In the genomic region with DNA sequence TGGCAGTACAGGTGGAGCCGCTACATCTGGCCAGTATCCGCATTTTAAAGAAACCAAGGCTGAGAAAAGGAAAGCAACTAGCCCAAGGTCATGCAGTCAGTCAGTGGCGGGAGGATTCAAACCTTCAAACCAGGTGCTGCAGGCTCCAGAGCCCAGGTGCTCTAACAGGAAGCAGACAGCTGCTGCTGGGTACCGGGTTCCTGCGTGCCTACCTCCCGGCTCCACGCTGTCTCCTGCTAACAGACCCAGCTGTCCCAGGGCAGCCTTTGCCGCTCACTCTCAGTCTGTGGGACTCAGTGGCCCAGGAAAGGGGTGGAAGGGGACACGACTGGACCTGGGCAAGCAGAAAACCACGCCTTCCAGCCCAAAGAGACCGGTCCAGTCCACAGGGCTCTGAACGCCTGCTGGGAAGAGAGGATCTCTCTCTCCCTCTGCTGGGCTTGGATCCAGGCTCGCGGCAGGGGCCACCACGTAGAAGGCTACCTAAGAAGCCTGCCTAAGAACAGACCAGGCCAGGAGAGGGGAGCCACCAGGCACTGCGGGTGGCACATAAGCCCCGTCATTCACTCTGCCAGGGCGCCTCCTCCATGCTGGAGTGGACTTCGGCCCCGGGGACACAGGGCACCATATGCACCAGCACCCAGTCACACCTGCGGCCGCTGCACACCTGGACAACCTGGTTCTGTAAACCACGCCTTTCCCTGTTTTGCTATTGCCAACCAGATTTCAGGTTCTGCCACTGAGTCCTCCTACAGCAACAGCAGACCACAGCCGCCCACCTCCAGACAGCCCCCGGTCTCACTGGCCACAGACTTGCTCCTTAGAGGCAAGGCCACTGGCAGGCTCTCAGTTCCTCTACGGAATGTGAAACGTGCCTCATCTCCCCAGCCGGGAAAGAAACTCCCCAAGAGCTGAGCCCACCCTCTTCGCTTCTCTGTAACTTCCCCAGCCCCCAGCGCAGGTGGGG, we compare ENCODE assay signal across 15 cellular contexts. TPM values are rescaled to one million over a fixed set of nuclear protein-coding genes. Genes with fewer than 3 reads are reported as not detected.
DNase-seq lines count a peak whose midpoint lies in the region; ATAC-seq, FAIRE-seq and TF ChIP-seq lines count a peak whose summit lies in the region.
"Had no signal": no experiment of that assay in that cellular context is flagged by ENCODE, and none has a peak within 500 bp of the region (broad histone marks: within the 10 kb centered on the region; RNA-seq: fewer than 3 reads in every experiment).

No MANE protein-coding gene starts in this region.

- no peak for TF ChIP-seq RAD21 in HepG2 (CRISPR knock-in tag; IDR thresholded peaks at IDR 0.05)

- H3K4me1 Mint-ChIP-seq in nephron progenitor cell = peaks cover 33% of the 10 kb centered on the region
- peaks cover 11% of the 10 kb centered on the region for H3K4me1 Mint-ChIP-seq in activated T-helper 17 cell treated with anti-CD3 and anti-CD28 coated beads, Interleukin-2, amount 50 U/mL, for 72 hours

- H3K27me3 ChIP-seq in HepG2 (ENCODE audit: control insufficient read depth in 1 of 2, insufficient read depth in 2 of 2, low read length in 2 of 2) (no peaks in the 10 kb centered on the region; a peak in 1 of 5 replicates), right lobe of liver (no peaks in the 10 kb centered on the region), endocrine pancreas (ENCODE audit: control insufficient read depth, insufficient read depth, low read length) (no peaks in the 10 kb centered on the region), vagina (no peaks in the 10 kb centered on the region)
- H3K27me3 ChIP-seq: brain microvascular endothelial cell had no signal

- ATAC-seq in HepG2 (no peak), right lobe of liver (no peak), esophagus mucosa (no peak)
- ATAC-seq in activated T-helper 17 cell treated with anti-CD3 and anti-CD28 coated beads, Interleukin-2, amount 50 U/mL, for 72 hours (replicated peaks) = no peak
- ATAC-seq: natural killer cell treated with Interleukin-12 subunit alpha and Interleukin-12 subunit beta and Interleukin-15 and Interleukin-18, amount 100 ng/mL, for 72 hours had no signal

- TF ChIP-seq POLR2A in HepG2 (IDR thresholded peaks at IDR 0.05; ENCODE audit: insufficient read depth in 1 of 2, low read depth in 2 of 2, low read length in 2 of 2) (no peak), right lobe of liver (IDR thresholded peaks at IDR 0.05) (no peak), vagina (IDR thresholded peaks at IDR 0.05) (no peak)

- no peak overlapping the region for H2AFZ ChIP-seq in HepG2 (ENCODE audit: low read length)

- H3K4me3 ChIP-seq in HepG2 (replicated peaks in 1 of 3; ENCODE audit: insufficient read depth in 1 of 3, low read depth in 2 of 3, low read length in 3 of 3) (no peak overlapping the region), right lobe of liver (no peak overlapping the region), endocrine pancreas (ENCODE audit: control insufficient read depth, insufficient read depth, low read length) (no peak overlapping the region), vagina (no peak overlapping the region)

- H3K4me1 ChIP-seq in HepG2 (ENCODE audit: insufficient read depth, low read length) (peaks cover 23% of the 10 kb centered on the region), right lobe of liver (peaks cover 0 to 18% (median 7%) of the 10 kb centered on the region in 4 donors), endocrine pancreas (ENCODE audit: control insufficient read depth, insufficient read depth, low read length) (no peaks in the 10 kb centered on the region), vagina (peaks cover 56% of the 10 kb centered on the region)

- H3K9me3 Mint-ChIP-seq in nephron progenitor cell = no peaks in the 10 kb centered on the region
- no peaks in the 10 kb centered on the region for H3K9me3 Mint-ChIP-seq in activated T-helper 17 cell treated with anti-CD3 and anti-CD28 coated beads, Interleukin-2, amount 50 U/mL, for 72 hours
- H3K9me3 Mint-ChIP-seq: natural killer cell treated with Interleukin-12 subunit alpha and Interleukin-12 subunit beta and Interleukin-15 and Interleukin-18, amount 100 ng/mL, for 72 hours had no signal

- FAIRE-seq in HepG2 (lab: Jason Lieb, UNC) = no peak

- no TSS peak for BruUV-seq in HepG2 (replicated peaks; lab: Mats Ljungman, UMichigan)

- CTCF ChIA-PET in HepG2 (lab: Yijun Ruan, JAX; ENCODE audit: low intra/inter-chr PET ratio, low total read pairs) = no interaction called here

- peaks cover 29 to 43% of the 10 kb centered on the region in 2 experiments; a peak in 4 of 5 replicates for H3K36me3 ChIP-seq in HepG2 (replicated peaks in 1 of 2; ENCODE audit: control insufficient read depth in 1 of 2, insufficient read depth in 2 of 2, low read length in 2 of 2)
- H3K36me3 ChIP-seq in right lobe of liver = peaks cover 9 to 51% (median 17%) of the 10 kb centered on the region in 4 donors
- peaks cover 3% of the 10 kb centered on the region for H3K36me3 ChIP-seq in endocrine pancreas (ENCODE audit: control insufficient read depth, insufficient read depth, low read length)
- peaks cover 1 to 61% of the 10 kb centered on the region in 2 donors for H3K36me3 ChIP-seq in vagina

- TF ChIP-seq EP300 in HepG2 (IDR thresholded peaks at IDR 0.05; ENCODE audit: low read depth in 2 of 2, low read length in 2 of 2) (no peak), HepG2 (CRISPR knock-in tag; IDR thresholded peaks at IDR 0.05; ENCODE audit: borderline replicate concordance) (no peak)

- in situ Hi-C loops in HepG2 (cut with HindIII; ENCODE audit: extremely low pct_ligation_motif_present, low pct_unique_long_range_greater_than_20kb) = no loop called here

- peak overlapping the region; percentile 86 for H3K27ac Mint-ChIP-seq in nephron progenitor cell
- H3K27ac Mint-ChIP-seq in activated T-helper 17 cell treated with anti-CD3 and anti-CD28 coated beads, Interleukin-2, amount 50 U/mL, for 72 hours = no peak overlapping the region

- peaks cover 39% of the 10 kb centered on the region for H3K36me3 Mint-ChIP-seq in nephron progenitor cell (ENCODE audit: low read depth)
- peaks cover 82% of the 10 kb centered on the region for H3K36me3 Mint-ChIP-seq in activated T-helper 17 cell treated with anti-CD3 and anti-CD28 coated beads, Interleukin-2, amount 50 U/mL, for 72 hours (ENCODE audit: low read depth)

- H3K4me2 ChIP-seq in HepG2 (ENCODE audit: low read depth, low read length) = no peak overlapping the region

- WGBS in HepG2 (ENCODE audit: low lambda C conversion rate) = 81% methylated on average over 12 of the region's 30 CpGs
- WGBS in right lobe of liver (ENCODE audit: insufficient coverage, low coverage, low lambda C conversion rate, missing lambda C conversion rate) = 69% methylated on average over 10 of the region's 30 CpGs

- TF ChIP-seq CTCF in HepG2 (CRISPR knock-in tag; IDR thresholded peaks at IDR 0.05) = peak; percentile 11; the same call in 1 of the 2 replicates
- no peak for TF ChIP-seq CTCF in right lobe of liver (IDR thresholded peaks at IDR 0.05)
- no peak for TF ChIP-seq CTCF in nephron progenitor cell (IDR thresholded peaks at IDR 0.05)
- TF ChIP-seq CTCF in vagina (IDR thresholded peaks at IDR 0.05) = no peak

- H3K27ac ChIP-seq in HepG2 (ENCODE audit: extremely low read length, insufficient read depth, low read length) = no peak overlapping the region
- no peak overlapping the region for H3K27ac ChIP-seq in right lobe of liver
- peak overlapping the region; percentile 99 for H3K27ac ChIP-seq in vagina
- H3K27ac ChIP-seq: brain microvascular endothelial cell had no signal

- POLR2A ChIA-PET in HepG2 (lab: Yijun Ruan, JAX) = interaction anchor here (3.4 kb wide), 1 partner anchor 17 kb away, joined by 56 read pairs; a partner anchor contains a TSS

- peaks cover 4% of the 10 kb centered on the region for H3K27me3 Mint-ChIP-seq in nephron progenitor cell (ENCODE audit: low read depth, poor library complexity)
- no peaks in the 10 kb centered on the region for H3K27me3 Mint-ChIP-seq in activated T-helper 17 cell treated with anti-CD3 and anti-CD28 coated beads, Interleukin-2, amount 50 U/mL, for 72 hours
- H3K27me3 Mint-ChIP-seq: natural killer cell treated with Interleukin-12 subunit alpha and Interleukin-12 subunit beta and Interleukin-15 and Interleukin-18, amount 100 ng/mL, for 72 hours had no signal

- intact Hi-C loops in HepG2 (cut with micrococcal nuclease; ENCODE audit: unreplicated experiment) = loop anchor here (5.0 kb wide), 1 partner anchor 109 kb away; no protein-coding TSS in a partner anchor
- intact Hi-C loops in right lobe of liver (cut with DNase I) = no loop called here
- intact Hi-C loops in vagina (cut with DNase I) = no loop called here

- H3K9me3 ChIP-seq in HepG2 (ENCODE audit: low read length) = no peaks in the 10 kb centered on the region
- H3K9me3 ChIP-seq in right lobe of liver = no peaks in the 10 kb centered on the region
- no peaks in the 10 kb centered on the region for H3K9me3 ChIP-seq in endocrine pancreas (ENCODE audit: control insufficient read depth, low read length)
- no peaks in the 10 kb centered on the region for H3K9me3 ChIP-seq in vagina

- peaks cover 26% of the 10 kb centered on the region for H3K79me2 ChIP-seq in HepG2 (ENCODE audit: insufficient read depth, low read length)

- H3K9ac ChIP-seq in HepG2 (ENCODE audit: insufficient read depth, low read depth, low read length) = no peak overlapping the region
- H3K9ac ChIP-seq in endocrine pancreas (ENCODE audit: control insufficient read depth, insufficient read depth, low read length) = peak overlapping the region; percentile 43

- DNase-seq in HepG2 (ENCODE audit: low spot score) (no peak), right lobe of liver (no peak), nephron progenitor cell (no peak), vagina (ENCODE audit: extremely low spot score in 2 of 2) (no peak), NCI-H2029 (lab: John Stamatoyannopoulos, UW) (no peak)
- DNase-seq: activated CD4-positive, CD25-positive, alpha-beta regulatory T cell treated with anti-CD3 and anti-CD28 coated beads, Interleukin-2, amount 50 U/mL, for 72 hours; AML-193; brain microvascular endothelial cell; erythroblast; NCI-H226; OCI-M1 had no signal

- peaks cover 16% of the 10 kb centered on the region for H4K20me1 ChIP-seq in HepG2 (ENCODE audit: insufficient read depth, low read length)

- no peak overlapping the region for H3K4me3 Mint-ChIP-seq in nephron progenitor cell
- H3K4me3 Mint-ChIP-seq in activated T-helper 17 cell treated with anti-CD3 and anti-CD28 coated beads, Interleukin-2, amount 50 U/mL, for 72 hours = no peak overlapping the region
- H3K4me3 Mint-ChIP-seq: natural killer cell treated with Interleukin-12 subunit alpha and Interleukin-12 subunit beta and Interleukin-15 and Interleukin-18, amount 100 ng/mL, for 72 hours had no signal

RNA-seq across cellular contexts. Expression of a gene that starts 4.6 kb away (rescaled TPM):
- 22.0 and 30.5 TPM in 2 replicates for total RNA-seq in HepG2 (2016; rRNA removed; fragmentation: Illumina TruSeq; extraction: Trizol)
- 5.0 and 5.5 TPM in 2 replicates for total RNA-seq in HepG2 (2016; cell fraction: cytosol; rRNA removed; fragmentation: Illumina TruSeq; extraction: Trizol; ENCODE audit: low read depth)
- 18.7 and 32.5 TPM in 2 replicates for total RNA-seq in HepG2 (2016; cell fraction: insoluble cytoplasmic fraction; rRNA removed; fragmentation: Illumina TruSeq; extraction: Trizol)
- 9.6 and 13.4 TPM in 2 replicates for total RNA-seq in HepG2 (2016; cell fraction: membrane; rRNA removed; fragmentation: Illumina TruSeq; extraction: Trizol)
- total RNA-seq in HepG2 (2016; cell fraction: nucleus; rRNA removed; fragmentation: Illumina TruSeq; extraction: Trizol) = 20.1 and 21.1 TPM in 2 replicates
- polyA plus RNA-seq in HepG2 (2011; rRNA removed) = 37.3 and 51.9 TPM in 2 replicates
- 36.9 and 42.7 TPM in 2 replicates for polyA plus RNA-seq in HepG2 (2011; cell fraction: cytosol; rRNA removed)
- polyA plus RNA-seq in HepG2 (2011; cell fraction: nucleus; rRNA removed) = 102 and 107 TPM in 2 replicates
- 20.1 and 33.8 TPM in 2 replicates for polyA plus RNA-seq in HepG2 (2012)
- 2.6 and 2.9 TPM in 2 replicates for polyA plus RNA-seq in HepG2 (2016; cell fraction: cytosol; fragmentation: Illumina TruSeq; extraction: Trizol; ENCODE audit: low read depth)
- polyA plus RNA-seq in HepG2 (2016; cell fraction: insoluble cytoplasmic fraction; fragmentation: Illumina TruSeq; extraction: Trizol; ENCODE audit: low read depth) = 20.1 and 23.6 TPM in 2 replicates
- polyA plus RNA-seq in HepG2 (2016; cell fraction: membrane; fragmentation: Illumina TruSeq; extraction: Trizol; ENCODE audit: low read depth) = 5.9 and 6.0 TPM in 2 replicates
- 45.3 and 46.8 TPM in 2 replicates for polyA plus RNA-seq in HepG2 (2016; cell fraction: nucleus; fragmentation: Illumina TruSeq; extraction: Trizol; ENCODE audit: insufficient read depth, low read depth)
- polyA minus RNA-seq in HepG2 (2011; rRNA and poly(A)+ RNA removed; ENCODE audit: low replicate concordance) = 44.0 and 66.3 TPM in 2 replicates
- polyA minus RNA-seq in HepG2 (2011; cell fraction: cytosol; rRNA and poly(A)+ RNA removed) = 15.7 and 22.0 TPM in 2 replicates
- polyA minus RNA-seq in HepG2 (2011; cell fraction: nucleus; rRNA and poly(A)+ RNA removed) = 24.7 and 27.2 TPM in 2 replicates
- 10 to 100 TPM; 13.1 to 63.7 (median 24.9) TPM for total RNA-seq in right lobe of liver
- 62.4 TPM for total RNA-seq in vagina
- total RNA-seq in activated T-helper 17 cell treated with anti-CD3 and anti-CD28 coated beads, Interleukin-2, amount 50 U/mL, for 72 hours = 10 to 100 TPM; 37.5 to 40.6 TPM
- total RNA-seq in esophagus mucosa = 28.8 TPM

RNA-seq across cellular contexts. Expression of a gene that starts 18.9 kb away (rescaled TPM):
- total RNA-seq in HepG2 (2016; rRNA removed; fragmentation: Illumina TruSeq; extraction: Trizol) (1,722 and 1,777 TPM in 2 replicates), right lobe of liver (1,000 to 10,000 TPM in 4 of 6 experiments, 100 to 1,000 TPM in 2; 933 to 1,231 (median 1,031) TPM), vagina (1,702 TPM), esophagus mucosa (2,169 TPM)
- 663 and 837 TPM in 2 replicates for total RNA-seq in HepG2 (2016; cell fraction: cytosol; rRNA removed; fragmentation: Illumina TruSeq; extraction: Trizol; ENCODE audit: low read depth)
- 1,312 and 1,845 TPM in 2 replicates for total RNA-seq in HepG2 (2016; cell fraction: insoluble cytoplasmic fraction; rRNA removed; fragmentation: Illumina TruSeq; extraction: Trizol)
- 2,334 and 2,783 TPM in 2 replicates for total RNA-seq in HepG2 (2016; cell fraction: membrane; rRNA removed; fragmentation: Illumina TruSeq; extraction: Trizol)
- total RNA-seq in HepG2 (2016; cell fraction: nucleus; rRNA removed; fragmentation: Illumina TruSeq; extraction: Trizol) = 709 and 773 TPM in 2 replicates
- polyA plus RNA-seq in HepG2 (2011; rRNA removed) = 1,441 and 1,465 TPM in 2 replicates
- polyA plus RNA-seq in HepG2 (2011; cell fraction: cytosol; rRNA removed) = 1,619 and 2,301 TPM in 2 replicates
- polyA plus RNA-seq in HepG2 (2011; cell fraction: nucleus; rRNA removed) = 945 and 1,058 TPM in 2 replicates
- 2,825 and 3,817 TPM in 2 replicates for polyA plus RNA-seq in HepG2 (2012)
- polyA plus RNA-seq in HepG2 (2016; cell fraction: cytosol; fragmentation: Illumina TruSeq; extraction: Trizol; ENCODE audit: low read depth) = 660 and 778 TPM in 2 replicates
- polyA plus RNA-seq in HepG2 (2016; cell fraction: insoluble cytoplasmic fraction; fragmentation: Illumina TruSeq; extraction: Trizol; ENCODE audit: low read depth) = 1,198 and 1,548 TPM in 2 replicates
- polyA plus RNA-seq in HepG2 (2016; cell fraction: membrane; fragmentation: Illumina TruSeq; extraction: Trizol; ENCODE audit: low read depth) = 1,837 and 2,206 TPM in 2 replicates
- polyA plus RNA-seq in HepG2 (2016; cell fraction: nucleus; fragmentation: Illumina TruSeq; extraction: Trizol; ENCODE audit: insufficient read depth, low read depth) = 1,012 and 1,080 TPM in 2 replicates
- polyA minus RNA-seq in HepG2 (2011; rRNA and poly(A)+ RNA removed; ENCODE audit: low replicate concordance) = 1,462 and 3,209 TPM in 2 replicates
- 1,805 and 1,823 TPM in 2 replicates for polyA minus RNA-seq in HepG2 (2011; cell fraction: cytosol; rRNA and poly(A)+ RNA removed)
- 434 and 615 TPM in 2 replicates for polyA minus RNA-seq in HepG2 (2011; cell fraction: nucleus; rRNA and poly(A)+ RNA removed)
- 1,000 to 10,000 TPM; 3,211 to 3,379 TPM for total RNA-seq in activated T-helper 17 cell treated with anti-CD3 and anti-CD28 coated beads, Interleukin-2, amount 50 U/mL, for 72 hours

RNA-seq across cellular contexts. Expression of a gene that starts 33.5 kb away (rescaled TPM):
- not detected in 2 replicates for total RNA-seq in HepG2 (2016; rRNA removed; fragmentation: Illumina TruSeq; extraction: Trizol)
- total RNA-seq in HepG2 (2016; cell fraction: cytosol; rRNA removed; fragmentation: Illumina TruSeq; extraction: Trizol; ENCODE audit: low read depth) = not detected in 2 replicates
- not detected in 2 replicates for total RNA-seq in HepG2 (2016; cell fraction: insoluble cytoplasmic fraction; rRNA removed; fragmentation: Illumina TruSeq; extraction: Trizol)
- not detected in 2 replicates for total RNA-seq in HepG2 (2016; cell fraction: membrane; rRNA removed; fragmentation: Illumina TruSeq; extraction: Trizol)
- total RNA-seq in HepG2 (2016; cell fraction: nucleus; rRNA removed; fragmentation: Illumina TruSeq; extraction: Trizol) = not detected in 2 replicates
- not detected in 2 replicates for polyA plus RNA-seq in HepG2 (2011; rRNA removed)
- polyA plus RNA-seq in HepG2 (2011; cell fraction: cytosol; rRNA removed) = not detected in 2 replicates
- polyA plus RNA-seq in HepG2 (2011; cell fraction: nucleus; rRNA removed) = not detected in 2 replicates
- polyA plus RNA-seq in HepG2 (2012) = not detected in 2 replicates
- not detected in 2 replicates for polyA plus RNA-seq in HepG2 (2016; cell fraction: cytosol; fragmentation: Illumina TruSeq; extraction: Trizol; ENCODE audit: low read depth)
- polyA plus RNA-seq in HepG2 (2016; cell fraction: insoluble cytoplasmic fraction; fragmentation: Illumina TruSeq; extraction: Trizol; ENCODE audit: low read depth) = not detected in 2 replicates
- not detected in 2 replicates for polyA plus RNA-seq in HepG2 (2016; cell fraction: membrane; fragmentation: Illumina TruSeq; extraction: Trizol; ENCODE audit: low read depth)
- polyA plus RNA-seq in HepG2 (2016; cell fraction: nucleus; fragmentation: Illumina TruSeq; extraction: Trizol; ENCODE audit: insufficient read depth, low read depth) = not detected in 2 replicates
- polyA minus RNA-seq in HepG2 (2011; rRNA and poly(A)+ RNA removed; ENCODE audit: low replicate concordance) = not detected in 2 replicates
- not detected in 2 replicates for polyA minus RNA-seq in HepG2 (2011; cell fraction: cytosol; rRNA and poly(A)+ RNA removed)
- polyA minus RNA-seq in HepG2 (2011; cell fraction: nucleus; rRNA and poly(A)+ RNA removed) = not detected in 2 replicates
- under 1 TPM in 1 of 6 experiments, not detected in 5; 0.17 TPM for total RNA-seq in right lobe of liver
- total RNA-seq in vagina = not detected
- total RNA-seq in activated T-helper 17 cell treated with anti-CD3 and anti-CD28 coated beads, Interleukin-2, amount 50 U/mL, for 72 hours = not detected
- total RNA-seq in esophagus mucosa = not detected
- total RNA-seq: natural killer cell treated with Interleukin-12 subunit alpha and Interleukin-12 subunit beta and Interleukin-15 and Interleukin-18, amount 100 ng/mL, for 72 hours had no signal

RNA-seq across cellular contexts. Expression of a gene that starts 41.2 kb away (rescaled TPM):
- total RNA-seq in HepG2 (2016; rRNA removed; fragmentation: Illumina TruSeq; extraction: Trizol) (20.1 and 22.4 TPM in 2 replicates), right lobe of liver (10 to 100 TPM in 5 of 6 experiments, 1 to 10 TPM in 1; 9.9 to 20.0 (median 14.9) TPM), vagina (14.0 TPM), esophagus mucosa (19.3 TPM)
- total RNA-seq in HepG2 (2016; cell fraction: cytosol; rRNA removed; fragmentation: Illumina TruSeq; extraction: Trizol; ENCODE audit: low read depth) = 4.3 and 5.1 TPM in 2 replicates
- total RNA-seq in HepG2 (2016; cell fraction: insoluble cytoplasmic fraction; rRNA removed; fragmentation: Illumina TruSeq; extraction: Trizol) = 16.7 and 23.3 TPM in 2 replicates
- total RNA-seq in HepG2 (2016; cell fraction: membrane; rRNA removed; fragmentation: Illumina TruSeq; extraction: Trizol) = 9.8 and 11.2 TPM in 2 replicates
- total RNA-seq in HepG2 (2016; cell fraction: nucleus; rRNA removed; fragmentation: Illumina TruSeq; extraction: Trizol) = 9.7 and 15.2 TPM in 2 replicates
- 8.7 and 9.0 TPM in 2 replicates for polyA plus RNA-seq in HepG2 (2011; rRNA removed)
- 11.2 and 43.1 TPM in 2 replicates for polyA plus RNA-seq in HepG2 (2011; cell fraction: cytosol; rRNA removed)
- 22.4 and 27.4 TPM in 2 replicates for polyA plus RNA-seq in HepG2 (2011; cell fraction: nucleus; rRNA removed)
- polyA plus RNA-seq in HepG2 (2012) = 19.1 and 20.7 TPM in 2 replicates
- polyA plus RNA-seq in HepG2 (2016; cell fraction: cytosol; fragmentation: Illumina TruSeq; extraction: Trizol; ENCODE audit: low read depth) = 3.3 and 3.5 TPM in 2 replicates
- 18.2 and 33.3 TPM in 2 replicates for polyA plus RNA-seq in HepG2 (2016; cell fraction: insoluble cytoplasmic fraction; fragmentation: Illumina TruSeq; extraction: Trizol; ENCODE audit: low read depth)
- 5.6 and 5.9 TPM in 2 replicates for polyA plus RNA-seq in HepG2 (2016; cell fraction: membrane; fragmentation: Illumina TruSeq; extraction: Trizol; ENCODE audit: low read depth)
- 36.3 and 39.1 TPM in 2 replicates for polyA plus RNA-seq in HepG2 (2016; cell fraction: nucleus; fragmentation: Illumina TruSeq; extraction: Trizol; ENCODE audit: insufficient read depth, low read depth)
- polyA minus RNA-seq in HepG2 (2011; rRNA and poly(A)+ RNA removed; ENCODE audit: low replicate concordance) = 12.2 and 13.9 TPM in 2 replicates
- polyA minus RNA-seq in HepG2 (2011; cell fraction: cytosol; rRNA and poly(A)+ RNA removed) = 5.1 and 7.7 TPM in 2 replicates
- polyA minus RNA-seq in HepG2 (2011; cell fraction: nucleus; rRNA and poly(A)+ RNA removed) = 14.5 and 15.1 TPM in 2 replicates
- total RNA-seq in activated T-helper 17 cell treated with anti-CD3 and anti-CD28 coated beads, Interleukin-2, amount 50 U/mL, for 72 hours = 10 to 100 TPM; 32.8 to 39.1 TPM
